Comparison of ENCODE assay signal across 10 cellular contexts in the genomic region with DNA sequence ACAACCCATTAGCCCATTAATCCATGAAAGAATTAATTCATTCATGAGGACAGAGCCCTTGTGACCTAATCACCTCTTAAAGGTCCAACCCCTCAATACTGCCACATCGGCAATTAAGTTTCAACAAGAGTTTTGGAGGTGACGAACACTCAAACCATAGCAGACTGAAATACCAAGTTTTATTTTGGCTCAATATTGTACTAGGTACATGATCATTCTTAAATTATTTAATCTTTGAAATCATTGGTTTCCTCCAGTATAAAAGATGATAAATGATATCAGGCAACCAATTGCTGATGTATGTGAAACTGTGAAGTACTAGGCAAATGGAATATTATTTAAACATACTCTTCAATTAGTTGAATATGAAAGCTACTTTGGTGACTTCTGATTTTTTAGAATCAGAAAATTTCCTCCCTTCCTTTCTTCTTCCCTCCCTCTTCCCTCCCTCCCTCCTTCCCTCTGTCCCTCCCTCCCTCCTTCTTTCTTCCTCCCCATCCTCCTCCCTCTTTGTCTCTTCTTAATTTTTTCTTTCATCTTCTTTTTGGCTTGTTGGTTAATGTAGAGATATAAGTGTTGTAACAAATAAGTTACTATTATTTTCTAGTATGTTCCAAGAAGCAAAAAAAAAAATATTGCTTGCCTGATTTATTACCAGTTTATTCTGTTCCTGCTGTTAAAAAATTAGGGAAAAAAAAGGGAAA.
DNase-seq lines count a peak whose midpoint lies in the region; ATAC-seq and TF ChIP-seq lines count a peak whose summit lies in the region.
"Had no signal": no experiment of that assay in that cellular context is flagged by ENCODE, and none has a peak within 500 bp of the region (broad histone marks: within the 10 kb centered on the region; RNA-seq: fewer than 3 reads in every experiment).

No MANE protein-coding gene starts in this region.

- in situ Hi-C loops in ACHN (cut with HindIII; ENCODE audit: low pct_ligation_motif_present, low pct_unique_long_range_greater_than_20kb, low sequenced_read_pairs), result no loop called here

- no peaks in the 10 kb centered on the region for H3K27me3 Mint-ChIP-seq in dendritic cell treated with granulocyte-macrophage colony-stimulating factor and Interleukin-4, amounts not matched to agents 40 ng/mL and 50 ng/mL, for 4 days
- H3K27me3 Mint-ChIP-seq in osteocyte (ENCODE audit: unreplicated experiment), result no peaks in the 10 kb centered on the region

- intact Hi-C loops in dendritic cell treated with granulocyte-macrophage colony-stimulating factor and Interleukin-4, amounts not matched to agents 40 ng/mL and 50 ng/mL, for 4 days (cut with micrococcal nuclease), result no loop called here

- no peaks in the 10 kb centered on the region for H3K36me3 Mint-ChIP-seq in dendritic cell treated with granulocyte-macrophage colony-stimulating factor and Interleukin-4, amounts not matched to agents 40 ng/mL and 50 ng/mL, for 4 days (ENCODE audit: low read depth)
- no peaks in the 10 kb centered on the region for H3K36me3 Mint-ChIP-seq in osteocyte (ENCODE audit: unreplicated experiment)

- no peak for TF ChIP-seq CTCF in osteocyte (IDR thresholded peaks at IDR 0.05)

- peaks cover 48% of the 10 kb centered on the region for H3K4me1 Mint-ChIP-seq in dendritic cell treated with granulocyte-macrophage colony-stimulating factor and Interleukin-4, amounts not matched to agents 40 ng/mL and 50 ng/mL, for 4 days (ENCODE audit: low read depth)
- H3K4me1 Mint-ChIP-seq in osteocyte (ENCODE audit: unreplicated experiment), result peaks cover 61% of the 10 kb centered on the region

- H3K4me3 Mint-ChIP-seq in dendritic cell treated with granulocyte-macrophage colony-stimulating factor and Interleukin-4, amounts not matched to agents 40 ng/mL and 50 ng/mL, for 4 days, result no peak overlapping the region
- H3K4me3 Mint-ChIP-seq in osteocyte (ENCODE audit: unreplicated experiment), result peak overlapping the region; percentile 77

- ATAC-seq in HG03432 (IDR thresholded peaks at IDR 0.05; ENCODE audit: unreplicated experiment), result peak; percentile 2

- H3K9me3 Mint-ChIP-seq in dendritic cell treated with granulocyte-macrophage colony-stimulating factor and Interleukin-4, amounts not matched to agents 40 ng/mL and 50 ng/mL, for 4 days, result no peaks in the 10 kb centered on the region
- H3K9me3 Mint-ChIP-seq in osteocyte (ENCODE audit: unreplicated experiment), result no peaks in the 10 kb centered on the region

- DNase-seq in ACHN (peak; percentile 2), osteocyte (ENCODE audit: extremely low spot score, unreplicated experiment) (no peak), D341Med (ENCODE audit: low spot score) (no peak), NCI-H748 treated with DMSO at 0.1 percent for 48 hours (lab: John Stamatoyannopoulos, UW) (no peak), ecto neural progenitor cell (ENCODE audit: low spot score) (no peak), NCI-H510A (lab: John Stamatoyannopoulos, UW) (no peak)
- DNase-seq: DND-41; stimulated activated naive CD4-positive, alpha-beta T cell had no signal

- peak overlapping the region; percentile 89 for H3K27ac Mint-ChIP-seq in dendritic cell treated with granulocyte-macrophage colony-stimulating factor and Interleukin-4, amounts not matched to agents 40 ng/mL and 50 ng/mL, for 4 days
- H3K27ac Mint-ChIP-seq in osteocyte (ENCODE audit: unreplicated experiment), result peak overlapping the region; percentile 99
